12 cellular contexts compared by ENCODE assay signal in genomic region chr2:134536312-134536711, GRCh38.
"Had no signal": no experiment of that assay in that cellular context is flagged by ENCODE, and none has a peak within 500 bp of the region (broad histone marks: within the 10 kb centered on the region; RNA-seq: fewer than 3 reads in every experiment).

No MANE protein-coding gene starts in this region.

- H3K4me3 ChIP-seq: lung, ovary, sigmoid colon, spleen had no signal

- H3K4me1 ChIP-seq: foreskin keratinocyte, sigmoid colon, spleen had no signal

- H3K27ac ChIP-seq: foreskin keratinocyte, ovary, sigmoid colon, spleen had no signal

- H3K9me3 ChIP-seq: ovary, sigmoid colon, spleen had no signal

- DNase-seq: activated CD4-positive, alpha-beta T cell treated with anti-CD3 and anti-CD28 coated beads for 1 hour; activated CD4-positive, alpha-beta T cell treated with anti-CD3 and anti-CD28 coated beads, Interleukin-2, amount 50 U/mL, for 48 hours; activated T-cell treated with anti-CD3 and anti-CD28 coated beads, Interleukin-2, amount 50 U/mL, for 1 hour; cortex of kidney; effector CD8-positive, alpha-beta T cell; foreskin keratinocyte; glutamatergic neuron; midbrain; ovary; sigmoid colon; spleen had no signal

- H3K27me3 ChIP-seq: ovary, sigmoid colon, spleen had no signal

- H3K36me3 ChIP-seq: ovary, sigmoid colon, spleen had no signal

- ATAC-seq: foreskin keratinocyte had no signal
